Comparison of ENCODE assay signal across 10 cellular contexts in the genomic region with DNA sequence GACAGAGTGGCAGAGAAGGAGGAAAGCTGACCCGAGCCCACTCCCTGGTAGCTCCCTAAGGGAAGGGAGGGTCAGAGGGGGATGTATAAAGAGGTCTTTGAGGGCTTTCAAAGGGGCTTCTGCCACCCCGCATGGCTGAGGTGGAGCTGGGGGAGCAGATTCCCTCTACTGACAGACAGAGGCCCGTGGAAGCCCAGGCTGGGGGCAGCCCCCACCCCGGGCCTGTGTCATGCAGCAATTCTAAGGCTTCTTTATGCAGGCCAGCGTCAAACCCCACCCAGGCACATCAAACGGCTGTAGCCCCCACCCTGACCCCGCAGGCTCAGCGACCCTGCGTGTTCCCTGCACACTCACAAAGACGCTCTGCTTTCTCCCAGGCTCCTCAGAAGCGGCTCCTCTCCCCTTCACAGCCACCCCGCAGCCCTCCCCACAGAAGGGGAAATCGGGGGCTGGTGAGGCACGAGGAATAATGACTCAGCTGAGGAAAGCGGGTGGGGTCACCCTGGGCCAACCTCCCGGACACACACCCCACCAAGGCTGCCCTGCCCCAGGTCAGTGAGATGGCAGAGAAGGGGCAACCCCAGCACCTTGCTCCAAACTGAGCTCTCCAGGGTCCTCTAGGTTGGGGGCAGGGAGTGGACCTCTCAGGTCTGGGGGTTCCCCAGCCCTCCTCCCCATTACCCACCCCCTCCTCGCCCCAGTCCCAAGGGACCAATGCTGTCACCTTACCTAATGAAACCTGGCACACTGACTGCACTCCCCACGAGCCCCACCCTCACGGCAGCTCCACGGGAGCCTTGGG. TPM values are rescaled to one million over a fixed set of nuclear protein-coding genes. Genes with fewer than 3 reads are reported as not detected.
DNase-seq lines count a peak whose midpoint lies in the region; ATAC-seq and TF ChIP-seq lines count a peak whose summit lies in the region.
"Had no signal": no experiment of that assay in that cellular context is flagged by ENCODE, and none has a peak within 500 bp of the region (broad histone marks: within the 10 kb centered on the region; RNA-seq: fewer than 3 reads in every experiment).

No MANE protein-coding gene starts in this region.

- H3K9ac ChIP-seq in SU-DHL-6 (ENCODE audit: low read length): peak overlapping the region; percentile 63

- H3K27me3 Mint-ChIP-seq in CD14-positive monocyte (ENCODE audit: low read depth in 3 of 3): peaks cover 6 to 10% (median 6%) of the 10 kb centered on the region in 3 donors
- peaks cover 14% of the 10 kb centered on the region for H3K27me3 Mint-ChIP-seq in activated CD4-positive, alpha-beta memory T cell treated with anti-CD3 and anti-CD28 coated beads for 36 hours

- peaks cover 70% of the 10 kb centered on the region for H3F3A ChIP-seq in SU-DHL-6 (ENCODE audit: insufficient read depth)

- H3K4me1 ChIP-seq in mesodermal cell (ENCODE audit: control insufficient read depth, insufficient read depth, low read length, poor library complexity, severe bottlenecking): peaks cover 54% of the 10 kb centered on the region

- H3K4me3 Mint-ChIP-seq in CD14-positive monocyte: peak overlapping the region; percentile 56 to 79
- H3K4me3 Mint-ChIP-seq in activated CD4-positive, alpha-beta memory T cell treated with anti-CD3 and anti-CD28 coated beads for 36 hours: no peak overlapping the region
- H3K4me3 Mint-ChIP-seq: CD4-positive, alpha-beta memory T cell had no signal

- peak overlapping the region; percentile 40 to 85 (median 66) for H3K27ac Mint-ChIP-seq in CD14-positive monocyte
- H3K27ac Mint-ChIP-seq in activated CD4-positive, alpha-beta memory T cell treated with anti-CD3 and anti-CD28 coated beads for 36 hours: no peak overlapping the region

- no peak overlapping the region for H2AFZ ChIP-seq in SU-DHL-6 (ENCODE audit: low read depth, low read length, severe bottlenecking)

- H3K4me3 ChIP-seq in SU-DHL-6 (ENCODE audit: insufficient read depth, low read length, poor library complexity, severe bottlenecking) (peak overlapping the region; percentile 50), mesodermal cell (ENCODE audit: extremely low read depth, insufficient read depth, low read length, poor library complexity, severe bottlenecking) (no peak overlapping the region)

- 43 to 54% methylated on average over 10 to 12 of the region's 20 CpGs for WGBS in mesodermal cell (ENCODE audit: insufficient coverage in 2 of 2), 2 experiments

- no peaks in the 10 kb centered on the region for H3K9me2 ChIP-seq in SU-DHL-6 (replicated peaks; ENCODE audit: insufficient read depth, low read length)

- H3K9me3 Mint-ChIP-seq in CD14-positive monocyte: no peaks in the 10 kb centered on the region
- no peaks in the 10 kb centered on the region for H3K9me3 Mint-ChIP-seq in activated CD4-positive, alpha-beta memory T cell treated with anti-CD3 and anti-CD28 coated beads for 36 hours
- H3K9me3 Mint-ChIP-seq: CD4-positive, alpha-beta memory T cell had no signal

- H3K27ac ChIP-seq in SU-DHL-6 (ENCODE audit: low read depth, low read length) (peak overlapping the region; percentile 94), mesodermal cell (ENCODE audit: low read depth, low read length, severe bottlenecking) (peak overlapping the region; percentile 75)

- no peaks in the 10 kb centered on the region for H3K36me3 Mint-ChIP-seq in CD14-positive monocyte
- H3K36me3 Mint-ChIP-seq in activated CD4-positive, alpha-beta memory T cell treated with anti-CD3 and anti-CD28 coated beads for 36 hours: no peaks in the 10 kb centered on the region
- H3K36me3 Mint-ChIP-seq: CD4-positive, alpha-beta memory T cell had no signal

- peak overlapping the region; percentile 85 for H3K4me2 ChIP-seq in SU-DHL-6 (ENCODE audit: low read depth, low read length, poor library complexity, severe bottlenecking)

- intact Hi-C loops in CD14-positive monocyte (cut with micrococcal nuclease): no loop called here
- intact Hi-C loops in activated CD4-positive, alpha-beta memory T cell treated with anti-CD3 and anti-CD28 coated beads for 36 hours (cut with micrococcal nuclease): no loop called here

- CTCF ChIA-PET in activated CD4-positive, alpha-beta memory T cell treated with anti-CD3 and anti-CD28 coated beads for 36 hours (lab: Charles Lee): interaction anchor here (0.5 to 3.9 kb wide), 2 partner anchors 11 to 28 kb away, joined by 3 to 40 read pairs; no protein-coding TSS in a partner anchor

- H3K79me2 ChIP-seq in SU-DHL-6 (ENCODE audit: insufficient read depth, low read length): peaks cover 26% of the 10 kb centered on the region

- no peaks in the 10 kb centered on the region for H3K9me3 ChIP-seq in SU-DHL-6 (ENCODE audit: insufficient read depth, low read length)
- H3K9me3 ChIP-seq in mesodermal cell (ENCODE audit: control insufficient read depth, low read length): no peaks in the 10 kb centered on the region

- ATAC-seq in GM21717 (IDR thresholded peaks at IDR 0.05; ENCODE audit: unreplicated experiment) (peak; percentile 43), HG03280 (IDR thresholded peaks at IDR 0.05; ENCODE audit: unreplicated experiment) (no peak)

- H3K27me3 ChIP-seq in SU-DHL-6 (ENCODE audit: low read length): no peaks in the 10 kb centered on the region

- TF ChIP-seq CTCF in CD14-positive monocyte (IDR thresholded peaks at IDR 0.05): no peak
- TF ChIP-seq CTCF in SU-DHL-6 (IDR thresholded peaks at IDR 0.05; ENCODE audit: insufficient read depth, low read length, poor library complexity, severe bottlenecking): no peak

- POLR2A ChIA-PET in activated CD4-positive, alpha-beta memory T cell treated with anti-CD3 and anti-CD28 coated beads for 36 hours (lab: Charles Lee): no interaction called here

- DNase-seq in CD14-positive monocyte (ENCODE audit: low spot score): peak; percentile 75
- DNase-seq in activated CD8-positive, alpha-beta memory T cell treated with anti-CD3 and anti-CD28 coated beads, Interleukin-2, amount 50 U/mL, for 48 hours: no peak
- no peak for DNase-seq in activated CD4-positive, alpha-beta memory T cell treated with anti-CD3 and anti-CD28 coated beads for 36 hours
- no peak for DNase-seq in COLO668 (lab: John Stamatoyannopoulos, UW; ENCODE audit: unreplicated experiment)
- DNase-seq: activated CD4-positive, alpha-beta T cell treated with anti-CD3 and anti-CD28 coated beads for 48 hours; CD4-positive, alpha-beta memory T cell had no signal

- no peaks in the 10 kb centered on the region for H3K36me3 ChIP-seq in SU-DHL-6 (ENCODE audit: low read length)
- H3K36me3 ChIP-seq in mesodermal cell (ENCODE audit: control insufficient read depth, insufficient read depth, low read length): no peaks in the 10 kb centered on the region

- H3K4me1 Mint-ChIP-seq in CD14-positive monocyte: peaks cover 43% of the 10 kb centered on the region
- peaks cover 3% of the 10 kb centered on the region for H3K4me1 Mint-ChIP-seq in activated CD4-positive, alpha-beta memory T cell treated with anti-CD3 and anti-CD28 coated beads for 36 hours (ENCODE audit: low read depth)

- H4K20me1 ChIP-seq in SU-DHL-6 (ENCODE audit: low read depth, low read length): no peaks in the 10 kb centered on the region

RNA-seq across cellular contexts. Expression of gene SLC45A3, which starts 10.8 kb away (rescaled TPM):
- polyA plus RNA-seq in CD14-positive monocyte: under 1 TPM in 1 of 2 donors, not detected in 1; 0.11 TPM
- 6.6 TPM for polyA plus RNA-seq in mesodermal cell (2013, experiment 1 of 2)
- polyA plus RNA-seq in mesodermal cell (2013, experiment 2 of 2): 7.6 TPM
- total RNA-seq in activated CD4-positive, alpha-beta memory T cell treated with anti-CD3 and anti-CD28 coated beads for 36 hours: under 1 TPM; 0.55 to 0.56 TPM
- polyA plus RNA-seq: CD4-positive, alpha-beta memory T cell had no signal

RNA-seq across cellular contexts. Expression of gene ELK4, which starts 37.7 kb away (rescaled TPM):
- 1 to 10 TPM; 1.4 to 2.6 TPM for polyA plus RNA-seq in CD14-positive monocyte
- polyA plus RNA-seq in mesodermal cell (2013, experiment 1 of 2): 8.9 TPM
- 8.5 TPM for polyA plus RNA-seq in mesodermal cell (2013, experiment 2 of 2)
- 10 to 100 TPM; 60.7 to 65.8 TPM for total RNA-seq in activated CD4-positive, alpha-beta memory T cell treated with anti-CD3 and anti-CD28 coated beads for 36 hours
